17 cellular contexts compared by ENCODE assay signal in genomic region chr5:127299678-127300077, GRCh38. TPM values are rescaled to one million over a fixed set of nuclear protein-coding genes. Genes with fewer than 3 reads are reported as not detected.
A peak's percentile ranks its signal among the peaks of the same experiment; 100 is the strongest.
DNase-seq lines count a peak whose midpoint lies in the region; ATAC-seq and TF ChIP-seq lines count a peak whose summit lies in the region.
"Had no signal": no experiment of that assay in that cellular context is flagged by ENCODE, and none has a peak within 500 bp of the region (broad histone marks: within the 10 kb centered on the region; RNA-seq: fewer than 3 reads in every experiment).

No MANE protein-coding gene starts in this region.

- H3F3A ChIP-seq in Loucy (ENCODE audit: low read depth), result no peaks in the 10 kb centered on the region

- H3K9ac ChIP-seq in Loucy (ENCODE audit: low read depth, low read length, poor library complexity, severe bottlenecking), result no peak overlapping the region

- H3K9me3 ChIP-seq in Loucy (ENCODE audit: insufficient read depth, low read depth, low read length) (no peaks in the 10 kb centered on the region), psoas muscle (no peaks in the 10 kb centered on the region)
- H3K9me3 ChIP-seq: SJSA1, uterus had no signal

- 0 out of 2 replicates have a peak, but pooled peaks have one; percentile 24 for TF ChIP-seq CTCF in Loucy (conservative IDR thresholded peaks at IDR 0.05; ENCODE audit: low read length)
- TF ChIP-seq CTCF in dorsolateral prefrontal cortex (IDR thresholded peaks at IDR 0.05 in 54 of 56, conservative IDR thresholded peaks at IDR 0.05 in 2 of 56; ENCODE audit: low read depth in 1 of 56, partially characterized antibody in 56 of 56), result peak in 47 of 56 donors; percentile 9 to 69 (median 40)
- TF ChIP-seq CTCF in psoas muscle (IDR thresholded peaks at IDR 0.05), result peak; percentile 7

- H3K36me3 ChIP-seq in Loucy (ENCODE audit: insufficient read depth, low read length), result no peaks in the 10 kb centered on the region
- no peaks in the 10 kb centered on the region for H3K36me3 ChIP-seq in psoas muscle (ENCODE audit: insufficient read depth in 1 of 2, low read depth in 1 of 2)
- H3K36me3 ChIP-seq: SJSA1, uterus had no signal

- H2AFZ ChIP-seq in Loucy (ENCODE audit: low read length), result no peak overlapping the region

- H3K27me3 ChIP-seq in Loucy (ENCODE audit: insufficient read depth, low read length, poor library complexity, severe bottlenecking) (no peaks in the 10 kb centered on the region), dorsolateral prefrontal cortex (no peaks in the 10 kb centered on the region), psoas muscle (ENCODE audit: insufficient read depth in 3 of 3, low read length in 2 of 3) (no peaks in the 10 kb centered on the region)
- H3K27me3 ChIP-seq: uterus had no signal

- H3K4me3 ChIP-seq in Loucy (ENCODE audit: low read length, poor library complexity, severe bottlenecking), result no peak overlapping the region
- peak overlapping the region in 3 of 59 donors; percentile 3 to 39 (median 31) for H3K4me3 ChIP-seq in dorsolateral prefrontal cortex
- no peak overlapping the region for H3K4me3 ChIP-seq in psoas muscle
- H3K4me3 ChIP-seq: K562, SJSA1, uterus had no signal

- H3K4me1 ChIP-seq in Loucy (ENCODE audit: insufficient read depth, low read length, poor library complexity, severe bottlenecking) (no peaks in the 10 kb centered on the region), psoas muscle (no peaks in the 10 kb centered on the region)
- H3K4me1 ChIP-seq: SJSA1, uterus had no signal

- no peaks in the 10 kb centered on the region for H4K20me1 ChIP-seq in Loucy (ENCODE audit: insufficient read depth, low read length, poor library complexity, severe bottlenecking)

- H3K4me2 ChIP-seq in Loucy (ENCODE audit: low read depth, low read length, poor library complexity, severe bottlenecking), result no peak overlapping the region

- DNase-seq in RPMI7951 (ENCODE audit: low read depth), result peak; percentile 35
- DNase-seq in dorsolateral prefrontal cortex, result no peak
- DNase-seq in psoas muscle, result no peak
- DNase-seq in HuH-7 (ENCODE audit: low spot score), result no peak
- DNase-seq in NCI-H510A (lab: John Stamatoyannopoulos, UW), result no peak
- DNase-seq: activated B cell treated with CpG ODN at 0.5 μM for 24 hours; central memory CD4-positive, alpha-beta T cell; naive thymus-derived CD4-positive, alpha-beta T cell; NCI-H1930; stimulated activated CD4-positive, alpha-beta T cell treated with anti-CD3 and anti-CD28 coated beads, Interleukin-2, amount 100 ng/mL, for 48 hours; uterus had no signal

- 55 to 65% (median 59%) methylated on average over 2 of the region's 2 CpGs for WGBS in psoas muscle, 3 donors

- intact Hi-C loops in dorsolateral prefrontal cortex (cut with DNase I), result loop anchor here in 1 of 2 donors (5.0 kb wide), 1 partner anchor 143 kb away; no protein-coding TSS in a partner anchor
- intact Hi-C loops in psoas muscle (cut with DNase I), result loop anchor here in 1 of 2 donors (10.0 kb wide), 1 partner anchor 115 kb away; no protein-coding TSS in a partner anchor

- H3K27ac ChIP-seq in dorsolateral prefrontal cortex, result peak overlapping the region; percentile 6 to 100 (median 96)
- H3K27ac ChIP-seq in psoas muscle, result no peak overlapping the region
- H3K27ac ChIP-seq: SJSA1, uterus had no signal

- no peaks in the 10 kb centered on the region for H3K9me2 ChIP-seq in Loucy (replicated peaks; ENCODE audit: low read depth, low read length)

- H3K79me2 ChIP-seq in Loucy (ENCODE audit: insufficient read depth, low read length), result no peaks in the 10 kb centered on the region

- ATAC-seq in psoas muscle (no peak), HG02759 (IDR thresholded peaks at IDR 0.05; ENCODE audit: unreplicated experiment) (no peak)
- ATAC-seq: K562; left lobe of liver; naive thymus-derived CD4-positive, alpha-beta T cell had no signal

RNA-seq across cellular contexts. Expression of gene MEGF10, which starts 9.1 kb away (rescaled TPM):
- total RNA-seq in RPMI7951 (2014; rRNA removed; shearing (Covaris generic)), result 9.7 and 13.7 TPM in 2 replicates
- total RNA-seq in dorsolateral prefrontal cortex, result 100 to 1,000 TPM in 16 of 120 experiments, 10 to 100 TPM in 104; 22.4 to 157 (median 67.0) TPM
- 10 to 100 TPM in 2 of 4 donors, 1 to 10 TPM in 2; 1.6 to 23.6 (median 7.9) TPM for total RNA-seq in psoas muscle
- 1 to 10 TPM in 2 of 3 donors, under 1 TPM in 1; 0.68 to 2.2 (median 1.2) TPM for polyA plus RNA-seq in psoas muscle
- total RNA-seq: activated B cell treated with CpG ODN at 0.5 μM for 24 hours; naive thymus-derived CD4-positive, alpha-beta T cell had no signal
- polyA plus RNA-seq: CD14-positive monocyte; K562; naive thymus-derived CD4-positive, alpha-beta T cell had no signal
